ENCODE assay signal across 19 cellular contexts in the genomic region with DNA sequence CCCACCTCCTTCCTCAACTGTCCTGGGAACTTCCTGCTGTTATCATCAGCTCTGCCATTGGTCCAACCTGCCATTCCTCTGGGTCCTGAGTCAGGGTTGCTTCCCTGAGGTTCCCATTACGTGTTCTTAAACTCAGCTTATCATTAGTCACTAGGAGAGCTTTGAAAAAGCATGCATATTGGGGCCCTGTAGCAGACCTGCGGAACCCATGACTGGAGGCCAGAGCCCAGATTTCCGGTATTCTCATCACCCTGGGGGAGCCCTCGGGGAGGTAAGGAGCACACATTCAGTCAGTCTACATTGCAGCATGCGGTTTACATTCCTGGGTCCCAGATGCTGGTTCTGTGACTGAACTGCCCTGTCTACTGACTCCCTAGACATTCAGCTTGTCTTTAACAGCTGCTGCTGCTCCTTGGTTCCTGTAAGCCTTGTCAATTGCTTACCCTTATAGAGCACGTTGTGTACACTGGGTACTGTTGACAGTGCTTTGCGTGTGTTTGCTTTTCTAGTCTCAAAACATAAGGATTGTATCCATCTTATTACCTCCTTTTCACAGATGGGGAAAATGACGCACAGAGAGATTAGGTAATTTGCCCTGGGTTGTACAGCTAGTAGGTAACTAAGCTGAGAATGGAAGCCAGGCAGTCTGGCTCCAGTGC. TPM values are rescaled to one million over a fixed set of nuclear protein-coding genes. Genes with fewer than 3 reads are reported as not detected.
DNase-seq lines count a peak whose midpoint lies in the region; ATAC-seq, FAIRE-seq and TF ChIP-seq lines count a peak whose summit lies in the region.
"Had no signal": no experiment of that assay in that cellular context is flagged by ENCODE, and none has a peak within 500 bp of the region (broad histone marks: within the 10 kb centered on the region; RNA-seq: fewer than 3 reads in every experiment).

No MANE protein-coding gene starts in this region.

- H3K4me3 ChIP-seq in bronchial epithelial cell (ENCODE audit: low read depth, low read length) = no peak overlapping the region
- H3K4me3 ChIP-seq in lower lobe of right lung = no peak overlapping the region
- H3K4me3 ChIP-seq in thyroid gland (replicated peaks in 1 of 3) = no peak overlapping the region
- H3K4me3 ChIP-seq: body of pancreas had no signal

- WGBS in thyroid gland, 2 donors = 78 to 85% methylated on average over 8 of the region's 8 CpGs

- no peak for TF ChIP-seq POLR2A in thyroid gland (IDR thresholded peaks at IDR 0.05)

- DNase-seq in ELF-1 (ENCODE audit: low read depth, low spot score) (peak; percentile 37), NCI-H1930 (lab: John Stamatoyannopoulos, UW) (peak; percentile 71 to 90), bronchial epithelial cell (ENCODE audit: low read depth) (peak; percentile 74), lower lobe of right lung (no peak), frontal cortex (ENCODE audit: low spot score in 2 of 2) (no peak), iPS-NIHi11 (ENCODE audit: low spot score) (no peak), thyroid gland (no peak)
- DNase-seq: activated CD4-positive, alpha-beta T cell treated with anti-CD3 and anti-CD28 coated beads, Interleukin-2, amount 50 U/mL, for 1 hour; activated effector memory CD4-positive, alpha-beta T cell treated with anti-CD3 and anti-CD28 coated beads, Interleukin-2, amount 50 U/mL, for 16 hours; body of pancreas; CD4-positive, CD25-positive, alpha-beta regulatory T cell; H9; head of caudate nucleus; left ventricle myocardium superior; retina; stimulated activated CD4-positive, alpha-beta T cell treated with anti-CD3 and anti-CD28 coated beads, Interleukin-4, amount 100 ng/mL, for 4 hours; stimulated activated naive B cell treated with anti-CD40 and anti-IgM and Interleukin-4, amounts not matched to agents 10 μg/mL and 1 μg/mL and 100 μg/mL, for 72 hours had no signal

- FAIRE-seq in bronchial epithelial cell (lab: Jason Lieb, UNC) (no peak), frontal cortex (lab: Jason Lieb, UNC) (no peak)
- FAIRE-seq: endometrium had no signal

- H3K27ac ChIP-seq in lower lobe of right lung (no peak overlapping the region), thyroid gland (no peak overlapping the region)
- H3K27ac ChIP-seq: body of pancreas had no signal

- H3K27me3 ChIP-seq in bronchial epithelial cell (ENCODE audit: control insufficient read depth, insufficient read depth, low read length) (peaks cover 3% of the 10 kb centered on the region), lower lobe of right lung (ENCODE audit: low read depth) (no peaks in the 10 kb centered on the region), thyroid gland (no peaks in the 10 kb centered on the region)
- H3K27me3 ChIP-seq: body of pancreas had no signal

- H3K4me1 ChIP-seq in lower lobe of right lung (peaks cover 7% of the 10 kb centered on the region), thyroid gland (peaks cover 7 to 29% of the 10 kb centered on the region in 2 donors)

- peak; percentile 31 to 59 for ATAC-seq in lower lobe of right lung
- ATAC-seq: body of pancreas; natural killer cell treated with Interleukin-12 subunit alpha and Interleukin-12 subunit beta and Interleukin-15 and Interleukin-18, amount 100 ng/mL, for 72 hours; stimulated activated naive B cell treated with anti-CD40 and anti-IgM and Interleukin-4, amounts not matched to agents 10 μg/mL and 1 μg/mL and 100 μg/mL, for 72 hours had no signal

- no peaks in the 10 kb centered on the region for H3K9me3 ChIP-seq in lower lobe of right lung
- no peaks in the 10 kb centered on the region for H3K9me3 ChIP-seq in thyroid gland
- H3K9me3 ChIP-seq: body of pancreas had no signal

- intact Hi-C loops in lower lobe of right lung (cut with DNase I) = no loop called here
- intact Hi-C loops in thyroid gland (cut with DNase I) = loop anchor here (5.0 kb wide), 1 partner anchor 34 kb away; no protein-coding TSS in a partner anchor

- no peaks in the 10 kb centered on the region for H3K36me3 ChIP-seq in bronchial epithelial cell (ENCODE audit: control insufficient read depth, insufficient read depth, low read length)
- H3K36me3 ChIP-seq in lower lobe of right lung = no peaks in the 10 kb centered on the region
- H3K36me3 ChIP-seq in thyroid gland = no peaks in the 10 kb centered on the region

- no peak for TF ChIP-seq CTCF in bronchial epithelial cell (IDR thresholded peaks at IDR 0.05; ENCODE audit: insufficient read depth, low read length, severe bottlenecking)
- TF ChIP-seq CTCF in lower lobe of right lung (IDR thresholded peaks at IDR 0.05) = no peak
- no peak for TF ChIP-seq CTCF in thyroid gland (IDR thresholded peaks at IDR 0.05)

RNA-seq across cellular contexts. Expression of gene CDHR3, which starts 12.8 kb away (rescaled TPM):
- total RNA-seq in bronchial epithelial cell = 0.51 and 1.1 TPM in 2 replicates
- total RNA-seq in lower lobe of right lung = 28.7 TPM
- total RNA-seq in frontal cortex = 11.4 TPM
- 1 to 10 TPM; 5.8 to 8.6 (median 7.3) TPM for total RNA-seq in thyroid gland
- total RNA-seq: natural killer cell treated with Interleukin-12 subunit alpha and Interleukin-12 subunit beta and Interleukin-15 and Interleukin-18, amount 100 ng/mL, for 72 hours had no signal

Comparison
In these comparisons a context has a peak if more than half of its experiments do, and no peak if none do; other contexts are left out.
1. DNase-seq: peak in ELF-1 (single experiment), NCI-H1930 (2 of 2) and bronchial epithelial cell (single experiment); none in lower lobe of right lung (single experiment), frontal cortex (0 of 2), iPS-NIHi11 (single experiment) and thyroid gland (0 of 2).